Comparison of ENCODE assay signal across 10 cellular contexts in genomic region chr14:89255012-89255411, GRCh38.
DNase-seq lines count a peak whose midpoint lies in the region; ATAC-seq and TF ChIP-seq lines count a peak whose summit lies in the region.
"Had no signal": no experiment of that assay in that cellular context is flagged by ENCODE, and none has a peak within 500 bp of the region (broad histone marks: within the 10 kb centered on the region; RNA-seq: fewer than 3 reads in every experiment).

No MANE protein-coding gene starts in this region.

- ATAC-seq in CD4-positive, alpha-beta T cell (ENCODE audit: poor library complexity): no peak
- ATAC-seq in natural killer cell: peak; percentile 15 to 77 (median 72)
- ATAC-seq in stimulated activated effector memory CD8-positive, alpha-beta T cell treated with anti-CD3 and anti-CD28 coated beads, Interleukin-12 subunit alpha, Interleukin-12 subunit beta, amount 100 ng/mL, for 72 hours: no peak
- ATAC-seq: HCT116 had no signal

- H3K27ac ChIP-seq in CD4-positive, alpha-beta T cell (ENCODE audit: low read depth, low read length): no peak overlapping the region

- TF ChIP-seq CTCF in CD4-positive, alpha-beta T cell (IDR thresholded peaks at IDR 0.05): no peak
- TF ChIP-seq CTCF in brain (conservative IDR thresholded peaks at IDR 0.05) (no peak), natural killer cell (IDR thresholded peaks at IDR 0.05) (no peak)

- intact Hi-C loops in CD4-positive, alpha-beta T cell (cut with DNase I, micrococcal nuclease): no loop called here
- intact Hi-C loops in natural killer cell (cut with micrococcal nuclease): no loop called here

- no peak for DNase-seq in CD4-positive, alpha-beta T cell
- DNase-seq in natural killer cell (no peak), NCI-H1417 (lab: John Stamatoyannopoulos, UW) (no peak)
- DNase-seq in stimulated activated effector memory CD8-positive, alpha-beta T cell treated with anti-CD3 and anti-CD28 coated beads, Interleukin-12 subunit alpha, Interleukin-12 subunit beta, amount 100 ng/mL, for 72 hours (ENCODE audit: low spot score in 2 of 2): no peak
- no peak for DNase-seq in stimulated activated CD4-positive, alpha-beta T cell treated with anti-CD3 and anti-CD28 coated beads, Interleukin-4, amount 100 ng/mL, for 4 hours
- no peak for DNase-seq in stimulated activated CD4-positive, alpha-beta T cell treated with anti-CD3 and anti-CD28 coated beads, Interleukin-4, amount 100 ng/mL, for 1 hour
- DNase-seq: 8988T; CD4-positive, alpha-beta memory T cell had no signal

- peak overlapping the region; percentile 40 for H3K27ac Mint-ChIP-seq in CD4-positive, alpha-beta T cell
- H3K27ac Mint-ChIP-seq in brain (peak overlapping the region in 4 of 5 experiments; percentile 17 to 88 (median 79)), natural killer cell (peak overlapping the region; percentile 79 to 82)
- peak overlapping the region; percentile 74 for H3K27ac Mint-ChIP-seq in stimulated activated effector memory CD8-positive, alpha-beta T cell treated with anti-CD3 and anti-CD28 coated beads, Interleukin-12 subunit alpha, Interleukin-12 subunit beta, amount 100 ng/mL, for 72 hours
- H3K27ac Mint-ChIP-seq: CD4-positive, alpha-beta memory T cell had no signal

- no peaks in the 10 kb centered on the region for H3K9me3 Mint-ChIP-seq in CD4-positive, alpha-beta T cell
- H3K9me3 Mint-ChIP-seq in brain: peaks cover 0 to 3% (median 0%) of the 10 kb centered on the region in 5 experiments
- no peaks in the 10 kb centered on the region for H3K9me3 Mint-ChIP-seq in natural killer cell
- no peaks in the 10 kb centered on the region for H3K9me3 Mint-ChIP-seq in stimulated activated effector memory CD8-positive, alpha-beta T cell treated with anti-CD3 and anti-CD28 coated beads, Interleukin-12 subunit alpha, Interleukin-12 subunit beta, amount 100 ng/mL, for 72 hours

- CTCF ChIA-PET in CD4-positive, alpha-beta T cell (lab: Charles Lee): no interaction called here

- POLR2A ChIA-PET in CD4-positive, alpha-beta T cell (lab: Charles Lee): no interaction called here

- H3K27me3 Mint-ChIP-seq in CD4-positive, alpha-beta T cell: no peaks in the 10 kb centered on the region
- H3K27me3 Mint-ChIP-seq in brain (no peaks in the 10 kb centered on the region), natural killer cell (ENCODE audit: low read depth in 2 of 2) (no peaks in the 10 kb centered on the region)
- H3K27me3 Mint-ChIP-seq: CD4-positive, alpha-beta memory T cell had no signal

- peaks cover 84% of the 10 kb centered on the region for H3K36me3 Mint-ChIP-seq in CD4-positive, alpha-beta T cell (ENCODE audit: low read depth)
- H3K36me3 Mint-ChIP-seq in brain: peaks cover 40% of the 10 kb centered on the region
- no peaks in the 10 kb centered on the region for H3K36me3 Mint-ChIP-seq in natural killer cell
- peaks cover 25% of the 10 kb centered on the region for H3K36me3 Mint-ChIP-seq in stimulated activated effector memory CD8-positive, alpha-beta T cell treated with anti-CD3 and anti-CD28 coated beads, Interleukin-12 subunit alpha, Interleukin-12 subunit beta, amount 100 ng/mL, for 72 hours

- H3K9me3 ChIP-seq in CD4-positive, alpha-beta T cell (ENCODE audit: control insufficient read depth, low read length): no peaks in the 10 kb centered on the region

- peaks cover 66% of the 10 kb centered on the region for H3K4me1 Mint-ChIP-seq in CD4-positive, alpha-beta T cell (ENCODE audit: low read depth)
- H3K4me1 Mint-ChIP-seq in brain (peaks cover 59% of the 10 kb centered on the region), natural killer cell (peaks cover 77 to 86% of the 10 kb centered on the region in 2 donors)
- peaks cover 61% of the 10 kb centered on the region for H3K4me1 Mint-ChIP-seq in stimulated activated effector memory CD8-positive, alpha-beta T cell treated with anti-CD3 and anti-CD28 coated beads, Interleukin-12 subunit alpha, Interleukin-12 subunit beta, amount 100 ng/mL, for 72 hours

- H3K4me3 Mint-ChIP-seq in CD4-positive, alpha-beta T cell: no peak overlapping the region
- no peak overlapping the region for H3K4me3 Mint-ChIP-seq in brain
- peak overlapping the region; percentile 57 for H3K4me3 Mint-ChIP-seq in natural killer cell
- H3K4me3 Mint-ChIP-seq in stimulated activated effector memory CD8-positive, alpha-beta T cell treated with anti-CD3 and anti-CD28 coated beads, Interleukin-12 subunit alpha, Interleukin-12 subunit beta, amount 100 ng/mL, for 72 hours: no peak overlapping the region
- H3K4me3 Mint-ChIP-seq: CD4-positive, alpha-beta memory T cell had no signal

- no peaks in the 10 kb centered on the region for H3K27me3 ChIP-seq in CD4-positive, alpha-beta T cell (ENCODE audit: control insufficient read depth, insufficient read depth, low read length)

Comparison
In these comparisons a context has a peak if more than half of its experiments do, and no peak if none do; other contexts are left out.
1. ATAC-seq: peak in natural killer cell (3 of 3); none in CD4-positive, alpha-beta T cell (single experiment) and stimulated activated effector memory CD8-positive, alpha-beta T cell treated with anti-CD3 and anti-CD28 coated beads, Interleukin-12 subunit alpha, Interleukin-12 subunit beta, amount 100 ng/mL, for 72 hours (single experiment).
2. Peak in every context shown above with its lines, with median percentiles within 50 percentile points of each other: H3K27ac Mint-ChIP-seq.